Comparison of ENCODE assay signal across 8 cellular contexts in genomic region chr14:64762044-64763034, GRCh38. TPM values are rescaled to one million over a fixed set of nuclear protein-coding genes. Genes with fewer than 3 reads are reported as not detected.
A peak's percentile ranks its signal among the peaks of the same experiment; 100 is the strongest.
DNase-seq lines count a peak whose midpoint lies in the region; ATAC-seq and TF ChIP-seq lines count a peak whose summit lies in the region.

No MANE protein-coding gene starts in this region.

- H3K27me3 ChIP-seq in gastrocnemius medialis: no peaks in the 10 kb centered on the region

- TF ChIP-seq POLR2A in gastrocnemius medialis (IDR thresholded peaks at IDR 0.05): no peak

- ATAC-seq in left ventricle myocardium superior (peak; percentile 69), gastrocnemius medialis (peak; percentile 22 to 28), GM21619 (IDR thresholded peaks at IDR 0.05; ENCODE audit: unreplicated experiment) (no peak), HG02870 (IDR thresholded peaks at IDR 0.05; ENCODE audit: unreplicated experiment) (no peak)

- in situ Hi-C loops in astrocyte of the cerebellum (cut with HindIII; ENCODE audit: low sequenced_read_pairs): no loop called here
- in situ Hi-C loops in gastrocnemius medialis (cut with MboI; ENCODE audit: low sequenced_read_pairs in 4 of 4): loop anchor here in 3 of 4 donors (5.0 to 10.0 kb wide), 2 partner anchors 88 to 90 kb away; no protein-coding TSS in a partner anchor

- peak overlapping the region; percentile 59 to 78 (median 71) for H3K27ac ChIP-seq in gastrocnemius medialis

- DNase-seq in AG09309 (ENCODE audit: low read depth) (peak; percentile 46), HuH-7 (ENCODE audit: low spot score) (peak; percentile 34), OCI-M1 (lab: John Stamatoyannopoulos, UW) (peak; percentile 65), astrocyte of the cerebellum (ENCODE audit: low read depth) (peak; percentile 75), left ventricle myocardium superior (peak; percentile 90), gastrocnemius medialis (peak; percentile 44 to 61)

- H3K4me3 ChIP-seq in AG09309 (ENCODE audit: control insufficient read depth, low read depth, low read length): no peak overlapping the region
- H3K4me3 ChIP-seq in astrocyte of the cerebellum (ENCODE audit: low read depth, low read length): no peak overlapping the region
- no peak overlapping the region for H3K4me3 ChIP-seq in gastrocnemius medialis

- intact Hi-C loops in left ventricle myocardium superior (cut with micrococcal nuclease): loop anchor here (5.0 kb wide), 1 partner anchor 90 kb away; no protein-coding TSS in a partner anchor
- intact Hi-C loops in gastrocnemius medialis (cut with DNase I; ENCODE audit: low total_unique reads): loop anchor here (5.0 to 10.0 kb wide), 2 partner anchors 130 to 218 kb away; partner anchors contain the start of genes HSPA2 and PPP1R36

- TF ChIP-seq CTCF in AG09309 (IDR thresholded peaks at IDR 0.05; ENCODE audit: control insufficient read depth, insufficient read depth, low read depth, low read length, missing control alignments) (no peak), astrocyte of the cerebellum (IDR thresholded peaks at IDR 0.05; ENCODE audit: low read depth, low read length, missing control alignments) (no peak), gastrocnemius medialis (IDR thresholded peaks at IDR 0.05 in 4 of 5, conservative IDR thresholded peaks at IDR 0.05 in 1 of 5) (no peak)

- H3K9me3 ChIP-seq in gastrocnemius medialis: no peaks in the 10 kb centered on the region

- peaks cover 0 to 16% of the 10 kb centered on the region in 2 donors for H3K36me3 ChIP-seq in gastrocnemius medialis

- peaks cover 38 to 41% of the 10 kb centered on the region in 2 donors for H3K4me1 ChIP-seq in gastrocnemius medialis

RNA-seq across cellular contexts. Expression of gene PLEKHG3, which starts 58.1 kb away (rescaled TPM):
- total RNA-seq in left ventricle myocardium superior (22.0 TPM), gastrocnemius medialis (10 to 100 TPM in 3 of 4 donors, 1 to 10 TPM in 1; 8.8 to 18.8 (median 14.5) TPM)

Comparison
In these comparisons a context has a peak if more than half of its experiments do, and no peak if none do; other contexts are left out.
1. DNase-seq: peak in every context shown above with its lines; median percentile 90 in left ventricle myocardium superior; 75 in astrocyte of the cerebellum; 65 in OCI-M1; 52 in gastrocnemius medialis; 46 in AG09309; 34 in HuH-7.
2. ATAC-seq: peak in left ventricle myocardium superior (single experiment) and gastrocnemius medialis (2 of 2); none in GM21619 (single experiment) and HG02870 (single experiment).